Comparison of ENCODE assay signal across 18 cellular contexts in genomic region chr17:15268003-15268402, GRCh38.
"Had no signal": no experiment of that assay in that cellular context is flagged by ENCODE, and none has a peak within 500 bp of the region (broad histone marks: within the 10 kb centered on the region; RNA-seq: fewer than 3 reads in every experiment).

No MANE protein-coding gene starts in this region.

- H3K4me1 ChIP-seq: neural progenitor cell had no signal

- H3K36me3 ChIP-seq: colonic mucosa, heart left ventricle, neural progenitor cell, pancreas, suprapubic skin, tibial artery had no signal

- DNase-seq: cerebellar nuclear complex; colonic mucosa; dermis blood vessel endothelial cell; effector CD4-positive, alpha-beta T cell; kidney glomerular epithelial cell; mesendoderm; naive thymus-derived CD4-positive, alpha-beta T cell; nucleus accumbens; pancreas; right cardiac atrium; stimulated activated CD4-positive, alpha-beta T cell treated with anti-CD3 and anti-CD28 coated beads, Interleukin-2, amount 100 ng/mL, for 48 hours; stimulated activated naive CD4-positive, alpha-beta T cell treated with Interleukin-2 at 50 U/mL for 16 hours; tibial artery had no signal

- H2AFZ ChIP-seq: neural progenitor cell had no signal

- H3K4me3 ChIP-seq: colonic mucosa, heart left ventricle, neural progenitor cell, pancreas, smooth muscle cell, suprapubic skin, tibial artery had no signal

- ATAC-seq: naive thymus-derived CD4-positive, alpha-beta T cell; pancreas; right cardiac atrium had no signal

- H3K36me3 Mint-ChIP-seq: naive thymus-derived CD4-positive, alpha-beta T cell; neural progenitor cell had no signal

- H3K9me3 Mint-ChIP-seq: neural progenitor cell had no signal

- H3K27ac ChIP-seq: colonic mucosa, neural progenitor cell, pancreas, suprapubic skin, tibial artery had no signal

- H3K4me3 Mint-ChIP-seq: naive thymus-derived CD4-positive, alpha-beta T cell; neural progenitor cell had no signal

- H3K4me2 ChIP-seq: neural progenitor cell, smooth muscle cell had no signal

- H3K27ac Mint-ChIP-seq: naive thymus-derived CD4-positive, alpha-beta T cell; neural progenitor cell; progenitor cell of endocrine pancreas had no signal

- H3K27me3 ChIP-seq: colonic mucosa, pancreas, suprapubic skin, tibial artery had no signal

- H3K9me3 ChIP-seq: colonic mucosa, heart left ventricle, pancreas, suprapubic skin, tibial artery had no signal
